Comparison of ENCODE assay signal across 6 cellular contexts in the genomic region with DNA sequence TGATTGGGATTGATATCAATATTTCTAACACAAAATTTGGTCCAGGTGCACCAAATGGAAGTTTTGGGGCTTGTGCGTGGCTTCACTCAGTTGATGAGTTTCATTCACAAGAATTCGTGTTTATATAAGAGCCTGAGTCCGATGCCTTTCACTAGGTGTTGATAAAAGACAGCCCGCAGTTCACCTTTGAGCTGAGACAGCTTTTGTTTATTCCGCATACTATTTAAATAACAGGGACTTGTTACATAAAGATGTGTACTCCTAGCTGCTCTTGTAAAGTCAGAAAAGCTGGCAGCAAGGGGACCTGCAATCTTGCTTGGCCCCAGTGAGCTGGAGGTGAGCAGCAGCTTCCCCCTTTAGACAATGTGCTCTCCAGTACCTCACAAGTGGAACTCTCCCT. TPM values are rescaled to one million over a fixed set of nuclear protein-coding genes. Genes with fewer than 3 reads are reported as not detected.
"Had no signal": no experiment of that assay in that cellular context is flagged by ENCODE, and none has a peak within 500 bp of the region (broad histone marks: within the 10 kb centered on the region; RNA-seq: fewer than 3 reads in every experiment).

No MANE protein-coding gene starts in this region.

- H3K9me3 Mint-ChIP-seq: GM23338, H9 had no signal

- H3K27ac ChIP-seq: HL-60 had no signal

- DNase-seq: H9, HCEC 1CT, IMR-90 had no signal

- H3K4me3 Mint-ChIP-seq: GM23338, H9 had no signal

- H3K4me1 Mint-ChIP-seq: GM23338 had no signal

- H3K27ac Mint-ChIP-seq: GM23338, H9 had no signal

- H3K4me3 ChIP-seq: GM23338, K562 had no signal

- ATAC-seq: GM23338, K562 had no signal

RNA-seq across cellular contexts. Expression of a gene that starts 19.0 kb away (rescaled TPM):
- total RNA-seq: GM23338, H9, IMR-90, K562 had no signal
- polyA plus RNA-seq: IMR-90, K562 had no signal
